ENCODE assay signal across 8 cellular contexts in genomic region chr11:66480116-66480938, GRCh38. TPM values are rescaled to one million over a fixed set of nuclear protein-coding genes. Genes with fewer than 3 reads are reported as not detected.
DNase-seq lines count a peak whose midpoint lies in the region; ATAC-seq, FAIRE-seq and TF ChIP-seq lines count a peak whose summit lies in the region.

Gene DPP3 (plus strand): TSS chr11:66480434. CDS start chr11:66482201, 1,767 bp downstream.

- DNase-seq in GM12892 (ENCODE audit: insufficient read length) = peak; percentile 100
- peak; percentile 98 for DNase-seq in NCI-H146 (lab: John Stamatoyannopoulos, UW)
- peak; percentile 90 to 97 (median 93) for DNase-seq in T-helper 1 cell
- DNase-seq in amniotic epithelial cell (ENCODE audit: low read depth) = peak; percentile 93
- peak; percentile 98 for DNase-seq in left cardiac atrium
- DNase-seq in progenitor cell of endocrine pancreas (ENCODE audit: low spot score, unreplicated experiment) = peak; percentile 97
- peak; percentile 98 for DNase-seq in ureter (ENCODE audit: low spot score)

- no peaks in the 10 kb centered on the region for H3K27me3 Mint-ChIP-seq in progenitor cell of endocrine pancreas

- intact Hi-C loops in left cardiac atrium (cut with DNase I) = no loop called here

- H3K4me1 Mint-ChIP-seq in progenitor cell of endocrine pancreas (ENCODE audit: low read depth) = peaks cover 11% of the 10 kb centered on the region

- TF ChIP-seq CTCF in progenitor cell of endocrine pancreas (IDR thresholded peaks at IDR 0.05; ENCODE audit: unreplicated experiment) = no peak

- TF ChIP-seq POLR2A in GM12892 (IDR thresholded peaks at IDR 0.05; ENCODE audit: low read depth, low read length) = peak; percentile 91

- ATAC-seq in HG02852 (IDR thresholded peaks at IDR 0.05; ENCODE audit: unreplicated experiment) (peak; percentile 90), left cardiac atrium (peak; percentile 96 to 98)

- H3K4me3 Mint-ChIP-seq in progenitor cell of endocrine pancreas (ENCODE audit: low read depth) = peak within 1 kb of the TSS; percentile 93

- H3K9me3 Mint-ChIP-seq in progenitor cell of endocrine pancreas (ENCODE audit: low read depth) = no peaks in the 10 kb centered on the region

- peak; percentile 99 for FAIRE-seq in GM12892 (lab: Jason Lieb, UNC)

- H3K36me3 Mint-ChIP-seq in progenitor cell of endocrine pancreas (ENCODE audit: insufficient read depth) = peaks cover 4% of the 10 kb centered on the region

- H3K27ac Mint-ChIP-seq in progenitor cell of endocrine pancreas = peak within 1 kb of the TSS; percentile 97

RNA-seq across cellular contexts. Expression of gene DPP3, which starts in this region (rescaled TPM):
- polyA plus RNA-seq in GM12892 (2012; ENCODE audit: missing spikeins) = 32.4 TPM
- total RNA-seq in left cardiac atrium (10 to 100 TPM; 18.5 TPM), progenitor cell of endocrine pancreas (78.7 and 79.7 TPM in 2 replicates), ureter (66.3 TPM)

Comparison
In these comparisons a context has a peak if more than half of its experiments do, and no peak if none do; other contexts are left out.
1. Peak in every context shown above with its lines: DNase-seq and ATAC-seq.